Comparison of ENCODE assay signal across 5 cellular contexts in the genomic region with DNA sequence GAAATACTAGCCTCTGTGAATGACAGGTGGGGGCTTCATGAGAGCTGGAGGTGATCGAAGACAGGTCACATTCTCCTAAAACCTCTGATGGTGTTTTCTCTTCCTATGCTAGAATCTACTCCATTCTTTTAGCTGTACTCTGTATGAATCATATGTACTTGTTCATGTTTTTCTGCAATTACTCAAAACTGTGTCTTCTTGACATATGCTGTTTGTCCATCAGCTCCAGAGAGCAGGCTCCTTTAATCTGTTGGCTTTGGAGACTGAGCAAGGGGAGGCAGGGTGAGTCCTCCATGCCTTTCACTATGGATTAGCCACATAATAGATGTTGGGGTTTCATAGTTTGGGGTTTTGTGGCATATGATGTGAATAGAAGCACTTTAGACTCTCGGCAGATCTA.
"Had no signal": no experiment of that assay in that cellular context is flagged by ENCODE, and none has a peak within 500 bp of the region (broad histone marks: within the 10 kb centered on the region; RNA-seq: fewer than 3 reads in every experiment).

No MANE protein-coding gene starts in this region.

- H3K4me3 ChIP-seq: K562 had no signal

- ATAC-seq: HepG2, K562 had no signal

- DNase-seq: IMR-90, KBM-7 had no signal

- H3K27ac ChIP-seq: HL-60 had no signal
